ENCODE assay signal across 28 cellular contexts in genomic region chr7:136348542-136348941, GRCh38.
"Had no signal": no experiment of that assay in that cellular context is flagged by ENCODE, and none has a peak within 500 bp of the region (broad histone marks: within the 10 kb centered on the region; RNA-seq: fewer than 3 reads in every experiment).

No MANE protein-coding gene starts in this region.

- H3K4me3 ChIP-seq: K562, Peyer's patch had no signal

- DNase-seq: activated CD4-positive, alpha-beta memory T cell treated with anti-CD3 and anti-CD28 coated beads, Interleukin-2, amount 10 ng/mL, durations not matched to agents 7 days and 5 days; activated CD4-positive, alpha-beta T cell treated with anti-CD3 and anti-CD28 coated beads for 1 hour; activated CD4-positive, alpha-beta T cell treated with anti-CD3 and anti-CD28 coated beads for 48 hours; activated CD4-positive, CD25-positive, alpha-beta regulatory T cell; activated CD8-positive, alpha-beta memory T cell treated with anti-CD3 and anti-CD28 coated beads for 24 hours; activated CD8-positive, alpha-beta memory T cell treated with anti-CD3 and anti-CD28 coated beads, Interleukin-2, amount 10 ng/mL, durations not matched to agents 7 days and 5 days; activated CD8-positive, alpha-beta memory T cell treated with anti-CD3 and anti-CD28 coated beads, Interleukin-2, amount 50 U/mL, for 48 hours; activated effector memory CD4-positive, alpha-beta T cell treated with Interleukin-2 at 50 U/mL for 16 hours; activated naive CD4-positive, alpha-beta T cell treated with anti-CD3 and anti-CD28 coated beads, Interleukin-2, amount 10 ng/mL, durations not matched to agents 7 days and 5 days; activated naive CD8-positive, alpha-beta T cell treated with anti-CD3 and anti-CD28 coated beads, Interleukin-2, amount 50 U/mL, for 24 hours; activated T-cell treated with anti-CD3 and anti-CD28 coated beads, Interleukin-2, amount 50 U/mL, for 48 hours; anterior cingulate cortex; brain microvascular endothelial cell; NCI-H1105; NCI-H1417 treated with DMSO at 0.1 percent for 48 hours; NCI-H187 treated with DMSO at 0.1 percent for 48 hours; NCI-H510A treated with DMSO at 0.1 percent for 48 hours; NCI-H526 treated with DMSO at 0.1 percent for 48 hours; NCI-H774; PC-3; Peyer's patch; RPMI8226; SW 1271; T-helper 1 cell; T-helper 2 cell; T1000; WERI-Rb-1 had no signal

- ATAC-seq: activated CD8-positive, alpha-beta memory T cell treated with anti-CD3 and anti-CD28 coated beads, Interleukin-2, amount 10 ng/mL, durations not matched to agents 7 days and 5 days; activated naive CD8-positive, alpha-beta T cell treated with anti-CD3 and anti-CD28 coated beads, Interleukin-2, amount 50 U/mL, for 24 hours; K562; PC-3 had no signal

- H3K9me3 ChIP-seq: Peyer's patch had no signal

- H3K27me3 ChIP-seq: brain microvascular endothelial cell, Peyer's patch had no signal

- H3K27ac ChIP-seq: brain microvascular endothelial cell, Peyer's patch, WERI-Rb-1 had no signal

- H3K36me3 ChIP-seq: brain microvascular endothelial cell, Peyer's patch, WERI-Rb-1 had no signal

- H3K4me1 ChIP-seq: Peyer's patch had no signal
